Comparison of ENCODE assay signal across 9 cellular contexts in genomic region chr16:48608452-48608851, GRCh38. TPM values are rescaled to one million over a fixed set of nuclear protein-coding genes. Genes with fewer than 3 reads are reported as not detected.
DNase-seq lines count a peak whose midpoint lies in the region; ATAC-seq and TF ChIP-seq lines count a peak whose summit lies in the region.
"Had no signal": no experiment of that assay in that cellular context is flagged by ENCODE, and none has a peak within 500 bp of the region (broad histone marks: within the 10 kb centered on the region; RNA-seq: fewer than 3 reads in every experiment).

No MANE protein-coding gene starts in this region.

- H3K4me1 ChIP-seq in IMR-90 (ENCODE audit: control insufficient read depth, insufficient read depth, low read length), result peaks cover 22% of the 10 kb centered on the region

- POLR2A ChIA-PET in AG04450 (lab: Yijun Ruan, JAX) (no interaction called here), IMR-90 (lab: Charles Lee; ENCODE audit: unreplicated experiment) (interaction anchor here (0.5 to 0.6 kb wide), 2 partner anchors 60 to 385 kb away, joined by 3 to 4 read pairs; no protein-coding TSS in a partner anchor)
- POLR2A ChIA-PET in naive thymus-derived CD8-positive, alpha-beta T cell (lab: Charles Lee), result interaction anchor here (0.6 to 7.9 kb wide), 6 partner anchors 10 to 1668 kb away, joined by 3 to 123 read pairs (median 11); partner anchors contain the start of gene SIAH1

- H2BK5ac ChIP-seq in IMR-90 (ENCODE audit: low read depth, low read length, poor library complexity, severe bottlenecking), result no peak overlapping the region

- H4K20me1 ChIP-seq in IMR-90 (ENCODE audit: insufficient read depth, low read length), result peaks cover 51% of the 10 kb centered on the region

- H3K14ac ChIP-seq in IMR-90 (replicated peaks; ENCODE audit: low read depth, low read length), result no peak overlapping the region; the same call in 1 of the 2 replicates

- in situ Hi-C loops in IMR-90 (cut with MboI; ENCODE audit: low sequenced_read_pairs) (loop anchor here (5.0 kb wide), 1 partner anchor 51 kb away; no protein-coding TSS in a partner anchor), brain microvascular endothelial cell (cut with HindIII; ENCODE audit: low pct_ligation_motif_present, low sequenced_read_pairs) (no loop called here)

- no peak overlapping the region for H2AK5ac ChIP-seq in IMR-90 (ENCODE audit: low read depth, low read length)

- H3K56ac ChIP-seq in IMR-90 (ENCODE audit: extremely low read depth, insufficient read depth, low read length), result no peak overlapping the region

- H3K9me1 ChIP-seq in IMR-90 (ENCODE audit: insufficient read depth, low read length), result peaks cover 33% of the 10 kb centered on the region

- intact Hi-C loops in IMR-90 (cut with micrococcal nuclease) (loop anchor here (5.0 to 10.0 kb wide), 2 partner anchors 54 to 226 kb away; no protein-coding TSS in a partner anchor), left colon (cut with DNase I, micrococcal nuclease) (no loop called here)

- H3K4me3 ChIP-seq in AG04450 (ENCODE audit: low read depth, low read length) (peak overlapping the region; percentile 99), IMR-90 (ENCODE audit: insufficient read depth, low read depth, low read length) (peak overlapping the region; percentile 98), brain microvascular endothelial cell (ENCODE audit: low read depth, low read length) (peak overlapping the region; percentile 93)

- H3K9ac ChIP-seq in IMR-90 (ENCODE audit: low read depth, low read length), result 0 out of 2 replicates have a peak overlapping the region, but pooled peaks have one; percentile 14

- H2AK9ac ChIP-seq in IMR-90 (replicated peaks; ENCODE audit: low read depth, low read length, poor library complexity), result peak overlapping the region; percentile 23

- peaks cover 0 to 2% (median 0%) of the 10 kb centered on the region in 5 donors for H3K27me3 Mint-ChIP-seq in naive thymus-derived CD8-positive, alpha-beta T cell

- no peak overlapping the region for H2AFZ ChIP-seq in IMR-90 (replicated peaks; ENCODE audit: low read length, poor library complexity)

- H3K4me3 Mint-ChIP-seq in naive thymus-derived CD8-positive, alpha-beta T cell, result peak overlapping the region in 1 of 10 donors; percentile 94

- H3K27me3 ChIP-seq in AG04450 (ENCODE audit: control insufficient read depth, insufficient read depth, low read length) (no peaks in the 10 kb centered on the region), IMR-90 (ENCODE audit: control insufficient read depth, insufficient read depth, low read length) (no peaks in the 10 kb centered on the region), brain microvascular endothelial cell (replicated peaks) (no peaks in the 10 kb centered on the region)

- no peak overlapping the region for H4K5ac ChIP-seq in IMR-90 (ENCODE audit: low read depth, low read length)

- H2BK20ac ChIP-seq in IMR-90 (ENCODE audit: low read depth, low read length), result no peak overlapping the region

- no peak overlapping the region for H2BK15ac ChIP-seq in IMR-90 (ENCODE audit: low read depth, low read length)

- H4K91ac ChIP-seq in IMR-90 (ENCODE audit: insufficient read depth, low read depth, low read length), result no peak overlapping the region

- H3K36me3 Mint-ChIP-seq in naive thymus-derived CD8-positive, alpha-beta T cell, result peaks cover 0 to 4% (median 2%) of the 10 kb centered on the region in 3 donors

- H3K79me1 ChIP-seq in IMR-90 (ENCODE audit: low read depth in 1 of 2, low read length in 2 of 2), result peaks cover 15 to 56% of the 10 kb centered on the region in 2 experiments

- no peak overlapping the region for H3K18ac ChIP-seq in IMR-90 (ENCODE audit: low read depth, low read length)

- WGBS in IMR-90 (ENCODE audit: extremely low coverage in 2 of 2, insufficient read length in 1 of 2), 2 experiments, result no CpG with 5 or more reads among the region's 3 CpGs

- no peak overlapping the region for H4K8ac ChIP-seq in IMR-90 (ENCODE audit: low read depth in 2 of 2, low read length in 2 of 2)

- H3K9me3 ChIP-seq in AG04450 (ENCODE audit: control insufficient read depth, insufficient read depth, low read length), result no peaks in the 10 kb centered on the region; the same call in 1 of the 2 replicates
- no peaks in the 10 kb centered on the region for H3K9me3 ChIP-seq in IMR-90 (ENCODE audit: control insufficient read depth, insufficient read depth, low read length)

- CTCF ChIA-PET in AG04450 (lab: Charles Lee) (interaction anchor here (1.1 to 3.1 kb wide), 2 partner anchors 15 to 22 kb away, joined by 3 to 13 read pairs; no protein-coding TSS in a partner anchor), IMR-90 (lab: Yijun Ruan, JAX) (no interaction called here)

- no peak for TF ChIP-seq POLR2A in IMR-90 (IDR thresholded peaks at IDR 0.05; ENCODE audit: low read depth, low read length)

- H3K4me1 Mint-ChIP-seq in naive thymus-derived CD8-positive, alpha-beta T cell, result peaks cover 34 to 43% (median 38%) of the 10 kb centered on the region in 4 donors

- peak overlapping the region in 7 of 10 donors; percentile 85 to 97 (median 94) for H3K27ac Mint-ChIP-seq in naive thymus-derived CD8-positive, alpha-beta T cell

- no peak for TF ChIP-seq RAD21 in IMR-90 (IDR thresholded peaks at IDR 0.05; ENCODE audit: low read length)

- H3K27ac ChIP-seq in AG04450 (ENCODE audit: low read depth, low read length) (peak overlapping the region; percentile 52), IMR-90 (ENCODE audit: insufficient read depth, low read length) (no peak overlapping the region), brain microvascular endothelial cell (no peak overlapping the region)

- TF ChIP-seq CTCF in AG04450 (IDR thresholded peaks at IDR 0.05; ENCODE audit: low read depth, low read length) (no peak), IMR-90 (conservative IDR thresholded peaks at IDR 0.05; ENCODE audit: low read depth, low read length) (no peak), brain microvascular endothelial cell (IDR thresholded peaks at IDR 0.05; ENCODE audit: low read depth, low read length, missing control alignments) (no peak)

- BruUV-seq in IMR-90 (replicated peaks; lab: Mats Ljungman, UMichigan), result no TSS peak

- dilution Hi-C loops in IMR-90 (cut with HindIII; ENCODE audit: low sequenced_read_pairs, unreplicated experiment), result no loop called here

- DNase-seq in AG04450 (ENCODE audit: low read depth, low spot score), result no peak
- no peak for DNase-seq in IMR-90
- DNase-seq in brain microvascular endothelial cell, result no peak
- peak in 4 of 10 donors; percentile 31 to 47 (median 44) for DNase-seq in naive thymus-derived CD8-positive, alpha-beta T cell
- DNase-seq in amygdala (lab: John Stamatoyannopoulos, UW), result no peak
- no peak for DNase-seq in left colon
- DNase-seq: left cardiac atrium had no signal

- H3K36me3 ChIP-seq in IMR-90 (ENCODE audit: control insufficient read depth, insufficient read depth, low read length) (no peaks in the 10 kb centered on the region; the same call in none of the 2 replicates), brain microvascular endothelial cell (replicated peaks) (no peaks in the 10 kb centered on the region)

- peak; percentile 32 for ATAC-seq in GM19035 (IDR thresholded peaks at IDR 0.05; ENCODE audit: unreplicated experiment)
- ATAC-seq in IMR-90 (ENCODE audit: low read depth), result no peak
- ATAC-seq in naive thymus-derived CD8-positive, alpha-beta T cell, result peak in 1 of 2 donors; percentile 3
- ATAC-seq in HG02623 (IDR thresholded peaks at IDR 0.05; ENCODE audit: unreplicated experiment), result no peak
- no peak for ATAC-seq in left colon

- H2BK120ac ChIP-seq in IMR-90 (ENCODE audit: low read depth, low read length), result no peak overlapping the region

- H3K4ac ChIP-seq in IMR-90 (ENCODE audit: low read depth, low read length), result no peak overlapping the region

- peaks cover 0 to 5% (median 3%) of the 10 kb centered on the region in 9 donors for H3K9me3 Mint-ChIP-seq in naive thymus-derived CD8-positive, alpha-beta T cell

- H3K23ac ChIP-seq in IMR-90 (ENCODE audit: low read depth, low read length), result 0 out of 2 replicates have a peak overlapping the region, but pooled peaks have one; percentile 10

- H3K4me2 ChIP-seq in IMR-90 (ENCODE audit: low read depth, low read length), result peak overlapping the region; percentile 86

TF ChIP-seq in IMR-90, 13 proteins besides CTCF, POLR2A, EP300 and RAD21:
- no peak for TF ChIP-seq NFE2L2 (IDR thresholded peaks at IDR 0.05; ENCODE audit: low read depth, low read length)
- TF ChIP-seq BHLHE40 (IDR thresholded peaks at IDR 0.05; ENCODE audit: low read depth, low read length), result no peak
- no peak for TF ChIP-seq FOS (IDR thresholded peaks at IDR 0.05; ENCODE audit: low read depth, low read length)
- TF ChIP-seq ELK1 (IDR thresholded peaks at IDR 0.05; ENCODE audit: borderline replicate concordance, low read depth, low read length), result no peak
- TF ChIP-seq MAZ (IDR thresholded peaks at IDR 0.05; ENCODE audit: borderline replicate concordance, low read depth, low read length), result no peak
TF ChIP-seq in IMR-90: peak in this region for 0.

RNA-seq across cellular contexts. Expression of gene N4BP1, which starts 1.5 kb away (rescaled TPM):
- polyA plus RNA-seq in AG04450 (2011; rRNA removed), result 18.3 and 25.0 TPM in 2 replicates
- 14.3 and 19.5 TPM in 2 replicates for polyA minus RNA-seq in AG04450 (2011; rRNA and poly(A)+ RNA removed)
- 14.0 and 19.4 TPM in 2 replicates for total RNA-seq in IMR-90 (2012; rRNA removed)
- polyA plus RNA-seq in IMR-90 (2012; rRNA removed), result 10.5 and 10.8 TPM in 2 replicates
- polyA plus RNA-seq in IMR-90 (2012; cell fraction: cytosol; rRNA removed), result 3.9 and 4.9 TPM in 2 replicates
- polyA plus RNA-seq in IMR-90 (2012; cell fraction: nucleus; rRNA removed; ENCODE audit: low replicate concordance), result 23.0 and 49.2 TPM in 2 replicates
- 10 to 100 TPM; 79.2 to 85.1 TPM for total RNA-seq in naive thymus-derived CD8-positive, alpha-beta T cell
- 10 to 100 TPM; 20.1 to 48.4 (median 31.9) TPM for polyA plus RNA-seq in naive thymus-derived CD8-positive, alpha-beta T cell
- total RNA-seq in left colon, result 10 to 100 TPM; 36.4 to 42.3 TPM
